In genomic region chr5:148425808-148426207, GRCh38 we compare ENCODE assay signal across 22 cellular contexts. TPM values are rescaled to one million over a fixed set of nuclear protein-coding genes. Genes with fewer than 3 reads are reported as not detected.
DNase-seq lines count a peak whose midpoint lies in the region; ATAC-seq and TF ChIP-seq lines count a peak whose summit lies in the region.
"Had no signal": no experiment of that assay in that cellular context is flagged by ENCODE, and none has a peak within 500 bp of the region (broad histone marks: within the 10 kb centered on the region; RNA-seq: fewer than 3 reads in every experiment).

No MANE protein-coding gene starts in this region.

- no peak overlapping the region for H4K5ac ChIP-seq in H9 (ENCODE audit: insufficient read length, low read depth, low read length)

- no peaks in the 10 kb centered on the region for H4K20me1 ChIP-seq in H9 (ENCODE audit: control insufficient read depth, insufficient read depth, insufficient read length)

- no peaks in the 10 kb centered on the region for H3K9me3 ChIP-seq in H9 (ENCODE audit: control insufficient read depth, low read depth, low read length)
- no peaks in the 10 kb centered on the region for H3K9me3 ChIP-seq in mesenchymal stem cell (ENCODE audit: control insufficient read depth, low read length)
- H3K9me3 ChIP-seq: A549, BE2C, heart left ventricle, left ventricle myocardium inferior had no signal

- DNase-seq in activated CD8-positive, alpha-beta memory T cell treated with anti-CD3 and anti-CD28 coated beads, Interleukin-2, amount 10 ng/mL, durations not matched to agents 7 days and 5 days: no peak
- DNase-seq in activated CD8-positive, alpha-beta memory T cell treated with anti-CD3 and anti-CD28 coated beads, Interleukin-2, amount 50 U/mL, for 4 hours: no peak
- no peak for DNase-seq in H9
- peak; percentile 15 for DNase-seq in amniotic epithelial cell (ENCODE audit: low read depth)
- DNase-seq in mesenchymal stem cell: peak; percentile 5
- DNase-seq in HuH-7 (ENCODE audit: low spot score): no peak
- no peak for DNase-seq in middle frontal gyrus (ENCODE audit: extremely low spot score, low spot score)
- DNase-seq: activated CD4-positive, CD25-positive, alpha-beta regulatory T cell treated with anti-CD3 and anti-CD28 coated beads, Interleukin-2, amount 50 U/mL, for 72 hours; activated effector memory CD4-positive, alpha-beta T cell treated with anti-CD3 and anti-CD28 coated beads, Interleukin-2, amount 50 U/mL, for 16 hours; BE2C; Calu3; heart left ventricle; left ventricle myocardium inferior; NCI-H1092 treated with DMSO at 0.1 percent for 48 hours; NCI-H2029 treated with DMSO at 0.1 percent for 48 hours; NCI-H446; RPMI8226; stimulated activated CD4-positive, alpha-beta T cell treated with anti-CD3 and anti-CD28 coated beads, Interleukin-4, amount 100 ng/mL, for 4 hours; T-helper 9 cell had no signal

- H3K56ac ChIP-seq in H9 (ENCODE audit: insufficient read length, low read depth, low read length): no peak overlapping the region

- WGBS in H9 (ENCODE audit: extremely low coverage, insufficient read length, low lambda C conversion rate): no CpG with 5 or more reads among the region's 1 CpG
- WGBS in mesenchymal stem cell: 100% methylated on average over 1 of the region's 1 CpG

- no peaks in the 10 kb centered on the region for H3K79me2 ChIP-seq in H9 (ENCODE audit: insufficient read depth, low read length)

- H3K14ac ChIP-seq in H9 (ENCODE audit: insufficient read depth, low read length) (no peak overlapping the region), mesenchymal stem cell (ENCODE audit: low read length in 2 of 2) (no peak overlapping the region)

- no peak overlapping the region for H4K91ac ChIP-seq in H9 (ENCODE audit: insufficient read length, low read depth, low read length)
- H4K91ac ChIP-seq in mesenchymal stem cell (ENCODE audit: low read length): no peak overlapping the region

- H2BK20ac ChIP-seq in H9 (ENCODE audit: low read depth, low read length, poor library complexity, severe bottlenecking): no peak overlapping the region

- H3K79me1 ChIP-seq in H9 (ENCODE audit: insufficient read depth, low read depth, low read length, poor library complexity, severe bottlenecking) (no peaks in the 10 kb centered on the region), mesenchymal stem cell (replicated peaks; ENCODE audit: low read length, poor library complexity, severe bottlenecking) (peaks cover 21% of the 10 kb centered on the region)

- H4K8ac ChIP-seq in H9 (replicated peaks; ENCODE audit: insufficient read length, low read depth, low read length): no peak overlapping the region
- no peak overlapping the region for H4K8ac ChIP-seq in mesenchymal stem cell (ENCODE audit: low read length)

- no peak overlapping the region for H2BK12ac ChIP-seq in H9 (ENCODE audit: insufficient read length, low read depth, low read length)
- no peak overlapping the region for H2BK12ac ChIP-seq in mesenchymal stem cell (ENCODE audit: low read length in 2 of 2)

- H3K23me2 ChIP-seq in H9 (ENCODE audit: insufficient read length, low read depth, low read length, poor library complexity, severe bottlenecking): no peaks in the 10 kb centered on the region

- no peak overlapping the region for H3K4ac ChIP-seq in H9 (ENCODE audit: low read depth, low read length)
- H3K4ac ChIP-seq in mesenchymal stem cell (ENCODE audit: low read depth in 1 of 2, low read length in 2 of 2): no peak overlapping the region

- H3K27me3 ChIP-seq in H9 (ENCODE audit: insufficient read depth, low read length) (no peaks in the 10 kb centered on the region), mesenchymal stem cell (ENCODE audit: control insufficient read depth in 1 of 2, insufficient read depth in 1 of 2, low read length in 2 of 2) (no peaks in the 10 kb centered on the region)
- H3K27me3 ChIP-seq: BE2C, heart left ventricle had no signal

- H3K4me1 ChIP-seq in H9 (ENCODE audit: insufficient read depth, low read length): no peaks in the 10 kb centered on the region
- no peaks in the 10 kb centered on the region for H3K4me1 ChIP-seq in mesenchymal stem cell (ENCODE audit: control insufficient read depth, insufficient read depth, low read depth, low read length)
- H3K4me1 ChIP-seq: A549, BE2C had no signal

- H2AK5ac ChIP-seq in H9 (ENCODE audit: insufficient read length, low read length) (no peak overlapping the region), mesenchymal stem cell (ENCODE audit: low read length, severe bottlenecking) (no peak overlapping the region)

- H3K23ac ChIP-seq in H9 (ENCODE audit: insufficient read length, low read depth, low read length): no peak overlapping the region
- H3K23ac ChIP-seq in mesenchymal stem cell (ENCODE audit: low read length in 2 of 2): no peak overlapping the region

- H3K4me2 ChIP-seq in H9 (ENCODE audit: insufficient read depth, insufficient read length, low read length): no peak overlapping the region
- H3K4me2 ChIP-seq in mesenchymal stem cell (ENCODE audit: low read length, poor library complexity, severe bottlenecking): no peak overlapping the region
- H3K4me2 ChIP-seq: A549, KMS-11 had no signal

- H3K27ac ChIP-seq in H9 (ENCODE audit: insufficient read length, low read depth, low read length): no peak overlapping the region
- H3K27ac ChIP-seq in mesenchymal stem cell (ENCODE audit: low read length, poor library complexity, severe bottlenecking): no peak overlapping the region
- H3K27ac ChIP-seq: KMS-11, left ventricle myocardium inferior had no signal

- peaks cover 54% of the 10 kb centered on the region for H3K36me3 Mint-ChIP-seq in activated CD8-positive, alpha-beta memory T cell treated with anti-CD3 and anti-CD28 coated beads, Interleukin-2, amount 10 ng/mL, durations not matched to agents 7 days and 5 days
- H3K36me3 Mint-ChIP-seq in H9 (ENCODE audit: insufficient read depth in 1 of 3, low read depth in 3 of 3): peaks cover 22 to 72% (median 71%) of the 10 kb centered on the region in 3 experiments; a peak in 6 of 7 replicates

- no peaks in the 10 kb centered on the region for H3K27me3 Mint-ChIP-seq in activated CD8-positive, alpha-beta memory T cell treated with anti-CD3 and anti-CD28 coated beads, Interleukin-2, amount 10 ng/mL, durations not matched to agents 7 days and 5 days
- H3K27me3 Mint-ChIP-seq in H9 (ENCODE audit: low read depth): no peaks in the 10 kb centered on the region

- H3K4me3 Mint-ChIP-seq in activated CD8-positive, alpha-beta memory T cell treated with anti-CD3 and anti-CD28 coated beads, Interleukin-2, amount 10 ng/mL, durations not matched to agents 7 days and 5 days: no peak overlapping the region
- no peak overlapping the region for H3K4me3 Mint-ChIP-seq in H9

- no peak for ATAC-seq in activated CD8-positive, alpha-beta memory T cell treated with anti-CD3 and anti-CD28 coated beads, Interleukin-2, amount 10 ng/mL, durations not matched to agents 7 days and 5 days
- ATAC-seq in HG03108 (IDR thresholded peaks at IDR 0.05; ENCODE audit: unreplicated experiment): no peak
- ATAC-seq: A549 had no signal

- no peak overlapping the region for H3T11ph ChIP-seq in H9 (ENCODE audit: low read length)

- no peak overlapping the region for H2BK15ac ChIP-seq in H9 (ENCODE audit: low read depth, low read length)
- H2BK15ac ChIP-seq in mesenchymal stem cell (ENCODE audit: low read depth, poor library complexity, severe bottlenecking): no peak overlapping the region

- H2BK5ac ChIP-seq in H9 (ENCODE audit: insufficient read length, low read length): no peak overlapping the region
- no peak overlapping the region for H2BK5ac ChIP-seq in mesenchymal stem cell (ENCODE audit: low read depth, low read length, poor library complexity, severe bottlenecking)

- H3K4me1 Mint-ChIP-seq in activated CD8-positive, alpha-beta memory T cell treated with anti-CD3 and anti-CD28 coated beads, Interleukin-2, amount 10 ng/mL, durations not matched to agents 7 days and 5 days: peaks cover 4% of the 10 kb centered on the region
- no peaks in the 10 kb centered on the region for H3K4me1 Mint-ChIP-seq in H9

- H2BK120ac ChIP-seq in H9 (ENCODE audit: low read depth, low read length, poor library complexity, severe bottlenecking) (no peak overlapping the region), mesenchymal stem cell (ENCODE audit: low read depth, low read length) (no peak overlapping the region)

- no peaks in the 10 kb centered on the region for H3K9me3 Mint-ChIP-seq in activated CD8-positive, alpha-beta memory T cell treated with anti-CD3 and anti-CD28 coated beads, Interleukin-2, amount 10 ng/mL, durations not matched to agents 7 days and 5 days (ENCODE audit: low read depth)
- H3K9me3 Mint-ChIP-seq in H9: no peaks in the 10 kb centered on the region

- peak overlapping the region; percentile 0 for H3K27ac Mint-ChIP-seq in activated CD8-positive, alpha-beta memory T cell treated with anti-CD3 and anti-CD28 coated beads, Interleukin-2, amount 10 ng/mL, durations not matched to agents 7 days and 5 days
- H3K27ac Mint-ChIP-seq in H9: peak overlapping the region in 2 of 3 experiments; percentile 13 to 69; a peak in 3 of 7 replicates

- H3K36me3 ChIP-seq in mesenchymal stem cell (ENCODE audit: control insufficient read depth in 1 of 2, insufficient read depth in 2 of 2, low read depth in 1 of 2, low read length in 2 of 2): peaks cover 18 to 84% of the 10 kb centered on the region in 2 experiments

- H3K4me3 ChIP-seq in mesenchymal stem cell (ENCODE audit: insufficient read depth in 1 of 2, low read depth in 1 of 2, low read length in 2 of 2): no peak overlapping the region
- H3K4me3 ChIP-seq: A549, heart left ventricle, left ventricle myocardium inferior had no signal

- no peak overlapping the region for H3K9ac ChIP-seq in H9 (ENCODE audit: extremely low read depth, insufficient read length, low read length)
- no peak overlapping the region for H3K9ac ChIP-seq in mesenchymal stem cell (ENCODE audit: low read length)
- H3K9ac ChIP-seq: KMS-11 had no signal

- TF ChIP-seq CTCF in H9 (conservative IDR thresholded peaks at IDR 0.05): no peak

- H3K18ac ChIP-seq in H9 (ENCODE audit: insufficient read length, low read depth, low read length) (no peak overlapping the region), mesenchymal stem cell (ENCODE audit: low read depth in 1 of 2, low read length in 2 of 2) (no peak overlapping the region)

- CTCF ChIA-PET in activated CD8-positive, alpha-beta memory T cell treated with anti-CD3 and anti-CD28 coated beads, Interleukin-2, amount 10 ng/mL, durations not matched to agents 7 days and 5 days (lab: Charles Lee): no interaction called here

- H2AFZ ChIP-seq in H9 (ENCODE audit: low read length) (no peak overlapping the region), mesenchymal stem cell (ENCODE audit: low read depth, low read length) (no peak overlapping the region)

RNA-seq across cellular contexts. Expression of gene FBXO38, which starts 42.0 kb away (rescaled TPM):
- 10 to 100 TPM; 52.2 to 52.3 TPM for total RNA-seq in activated CD8-positive, alpha-beta memory T cell treated with anti-CD3 and anti-CD28 coated beads, Interleukin-2, amount 10 ng/mL, durations not matched to agents 7 days and 5 days
- total RNA-seq in H9 (2021): 34.6 and 39.5 TPM in 2 replicates
- 27.8 TPM for polyA plus RNA-seq in mesenchymal stem cell (2013, experiment 1 of 2)
- polyA plus RNA-seq in mesenchymal stem cell (2013, experiment 2 of 2): 28.9 TPM

Comparison
In these comparisons a context has a peak if more than half of its experiments do, and no peak if none do; other contexts are left out.
1. DNase-seq: peak in amniotic epithelial cell (single experiment) and mesenchymal stem cell (single experiment); none in activated CD8-positive, alpha-beta memory T cell treated with anti-CD3 and anti-CD28 coated beads, Interleukin-2, amount 10 ng/mL, durations not matched to agents 7 days and 5 days (single experiment), activated CD8-positive, alpha-beta memory T cell treated with anti-CD3 and anti-CD28 coated beads, Interleukin-2, amount 50 U/mL, for 4 hours (single experiment), H9 (single experiment), HuH-7 (single experiment) and middle frontal gyrus (single experiment).